23 cellular contexts compared by ENCODE assay signal in genomic region chr16:4880006-4880580, GRCh38. TPM values are rescaled to one million over a fixed set of nuclear protein-coding genes. Genes with fewer than 3 reads are reported as not detected.
"Had no signal": no experiment of that assay in that cellular context is flagged by ENCODE, and none has a peak within 500 bp of the region (broad histone marks: within the 10 kb centered on the region; RNA-seq: fewer than 3 reads in every experiment).

No MANE protein-coding gene starts in this region.

- ATAC-seq: heart right ventricle; mucosa of descending colon; pancreas; psoas muscle; right lobe of liver; stimulated activated naive B cell treated with anti-CD40 and anti-IgM and Interleukin-4, amounts not matched to agents 10 μg/mL and 1 μg/mL and 100 μg/mL, for 72 hours; stimulated activated naive CD8-positive, alpha-beta T cell treated with anti-CD3 and anti-CD28 coated beads, Interleukin-15, Interleukin-2, amounts not matched to agents 100 U/mL and 50 U/mL, for 24 hours had no signal

- H3K4me1 ChIP-seq: transverse colon had no signal

- FAIRE-seq: pancreas had no signal

- H2AFZ ChIP-seq: hepatocyte had no signal

- H3K79me2 ChIP-seq: hepatocyte had no signal

- H3K27ac ChIP-seq: heart right ventricle, hepatocyte, left ventricle myocardium inferior, pancreas, psoas muscle, right lobe of liver, stomach, testis, thyroid gland, transverse colon had no signal

- H3K9me3 Mint-ChIP-seq: memory B cell; natural killer cell treated with Interleukin-12 subunit alpha and Interleukin-12 subunit beta and Interleukin-15 and Interleukin-18, amount 100 ng/mL, for 72 hours; stimulated activated naive B cell treated with anti-CD40 and anti-IgM and Interleukin-4, amounts not matched to agents 10 μg/mL and 1 μg/mL and 100 μg/mL, for 72 hours had no signal

- H3K27me3 ChIP-seq: heart right ventricle, hepatocyte, pancreas, right lobe of liver, stomach, testis, thyroid gland, transverse colon, upper lobe of left lung had no signal

- H3K9me3 ChIP-seq: heart right ventricle, left ventricle myocardium inferior, mucosa of descending colon, pancreas, psoas muscle, right lobe of liver, stomach, testis, thyroid gland, transverse colon, upper lobe of left lung had no signal

- H3K4me1 Mint-ChIP-seq: memory B cell had no signal

- H3K27ac Mint-ChIP-seq: natural killer cell treated with Interleukin-12 subunit alpha and Interleukin-12 subunit beta and Interleukin-15 and Interleukin-18, amount 100 ng/mL, for 72 hours; stimulated activated naive B cell treated with anti-CD40 and anti-IgM and Interleukin-4, amounts not matched to agents 10 μg/mL and 1 μg/mL and 100 μg/mL, for 72 hours had no signal

- H3K4me2 ChIP-seq: hepatocyte, smooth muscle cell had no signal

- DNase-seq: heart right ventricle; islet precursor cell; left ventricle myocardium inferior; midbrain; mucosa of descending colon; naive thymus-derived CD4-positive, alpha-beta T cell; nucleus accumbens; psoas muscle; stimulated activated CD4-positive, alpha-beta T cell treated with anti-CD3 and anti-CD28 coated beads, Interleukin-1b, Interleukin-23, amount 100 ng/mL, for 48 hours; stimulated activated CD4-positive, alpha-beta T cell treated with anti-CD3 and anti-CD28 coated beads, Interleukin-4, amount 100 ng/mL, for 1 hour; stimulated activated naive B cell treated with anti-CD40 and anti-IgM and Interleukin-4, amounts not matched to agents 10 μg/mL and 1 μg/mL and 100 μg/mL, for 72 hours; stimulated activated naive CD8-positive, alpha-beta T cell treated with anti-CD3 and anti-CD28 coated beads, Interleukin-15, Interleukin-2, amounts not matched to agents 100 U/mL and 50 U/mL, for 24 hours; stomach; testis; thyroid gland; transverse colon had no signal

- H3K27me3 Mint-ChIP-seq: memory B cell; naive thymus-derived CD4-positive, alpha-beta T cell; natural killer cell treated with Interleukin-12 subunit alpha and Interleukin-12 subunit beta and Interleukin-15 and Interleukin-18, amount 100 ng/mL, for 72 hours; stimulated activated naive B cell treated with anti-CD40 and anti-IgM and Interleukin-4, amounts not matched to agents 10 μg/mL and 1 μg/mL and 100 μg/mL, for 72 hours had no signal

- H3K4me3 Mint-ChIP-seq: memory B cell; naive thymus-derived CD4-positive, alpha-beta T cell; natural killer cell treated with Interleukin-12 subunit alpha and Interleukin-12 subunit beta and Interleukin-15 and Interleukin-18, amount 100 ng/mL, for 72 hours; stimulated activated naive B cell treated with anti-CD40 and anti-IgM and Interleukin-4, amounts not matched to agents 10 μg/mL and 1 μg/mL and 100 μg/mL, for 72 hours had no signal

- H3K4me3 ChIP-seq: heart right ventricle, hepatocyte, left ventricle myocardium inferior, mucosa of descending colon, pancreas, psoas muscle, right lobe of liver, smooth muscle cell, stomach, testis, thyroid gland, transverse colon, upper lobe of left lung had no signal

RNA-seq across cellular contexts. Expression of gene PPL, which starts 56.9 kb away (rescaled TPM):
- total RNA-seq: naive thymus-derived CD4-positive, alpha-beta T cell; natural killer cell treated with Interleukin-12 subunit alpha and Interleukin-12 subunit beta and Interleukin-15 and Interleukin-18, amount 100 ng/mL, for 72 hours had no signal
